In genomic region chr9:131502781-131503625, GRCh38 we compare ENCODE assay signal across 7 cellular contexts. TPM values are rescaled to one million over a fixed set of nuclear protein-coding genes. Genes with fewer than 3 reads are reported as not detected.
DNase-seq lines count a peak whose midpoint lies in the region; ATAC-seq and TF ChIP-seq lines count a peak whose summit lies in the region.

Gene POMT1, plus strand, starts transcription at chr9:131502918. Its CDS starts 1,301 bp downstream, at chr9:131504219.

- H3K4me3 ChIP-seq in iPS-18c (ENCODE audit: insufficient read depth, low read depth, low read length) (peak within 1 kb of the TSS; percentile 94), skeletal muscle tissue (ENCODE audit: low read length in 3 of 3) (peak within 1 kb of the TSS; percentile 89 to 98 (median 93))

- H3K27ac ChIP-seq in VCaP (peak within 1 kb of the TSS; percentile 89), skeletal muscle tissue (ENCODE audit: low read depth, low read length) (peak within 1 kb of the TSS; percentile 73)

- H3K9me3 ChIP-seq in iPS-18c (ENCODE audit: control insufficient read depth, insufficient read depth, low read length) (no peaks in the 10 kb centered on the region), skeletal muscle tissue (ENCODE audit: control insufficient read depth in 3 of 3, low read length in 3 of 3) (no peaks in the 10 kb centered on the region)

- no peaks in the 10 kb centered on the region for H3K27me3 ChIP-seq in skeletal muscle tissue (ENCODE audit: control insufficient read depth in 3 of 3, insufficient read depth in 3 of 3, low read length in 3 of 3)

- H3K4me1 ChIP-seq in skeletal muscle tissue (ENCODE audit: control insufficient read depth in 3 of 3, insufficient read depth in 3 of 3, low read length in 3 of 3) = peaks cover 14 to 38% (median 22%) of the 10 kb centered on the region in 3 donors

- in situ Hi-C loops in T47D (cut with HindIII; ENCODE audit: low pct_unique_long_range_greater_than_20kb, low sequenced_read_pairs) = no loop called here

- peak within 1 kb of the TSS; percentile 79 to 91 (median 86) for H3K9ac ChIP-seq in skeletal muscle tissue (ENCODE audit: low read depth in 1 of 3, low read length in 3 of 3)

- no peak for TF ChIP-seq CTCF in VCaP (conservative IDR thresholded peaks at IDR 0.05)

- DNase-seq in NCI-H2107 (lab: John Stamatoyannopoulos, UW) = peak; percentile 77
- DNase-seq in T47D (ENCODE audit: low read depth in 1 of 2, low spot score in 1 of 2) = peak; percentile 93 to 98

- peak; percentile 83 for ATAC-seq in GM18517 (IDR thresholded peaks at IDR 0.05; ENCODE audit: unreplicated experiment)
- peak; percentile 82 for ATAC-seq in HG03045 (IDR thresholded peaks at IDR 0.05; ENCODE audit: unreplicated experiment)

- H3K36me3 ChIP-seq in skeletal muscle tissue (ENCODE audit: control insufficient read depth in 3 of 3, insufficient read depth in 3 of 3, low read length in 3 of 3) = peaks cover 22 to 26% (median 25%) of the 10 kb centered on the region in 3 donors

RNA-seq across cellular contexts. Expression of gene POMT1, which starts in this region (rescaled TPM):
- total RNA-seq in skeletal muscle tissue = 18.8 TPM

Comparison
In these comparisons a context has a peak if more than half of its experiments do, and no peak if none do; other contexts are left out.
1. Peak in every context shown above with its lines: DNase-seq, ATAC-seq, H3K4me3 ChIP-seq and H3K27ac ChIP-seq.